In the genomic region with DNA sequence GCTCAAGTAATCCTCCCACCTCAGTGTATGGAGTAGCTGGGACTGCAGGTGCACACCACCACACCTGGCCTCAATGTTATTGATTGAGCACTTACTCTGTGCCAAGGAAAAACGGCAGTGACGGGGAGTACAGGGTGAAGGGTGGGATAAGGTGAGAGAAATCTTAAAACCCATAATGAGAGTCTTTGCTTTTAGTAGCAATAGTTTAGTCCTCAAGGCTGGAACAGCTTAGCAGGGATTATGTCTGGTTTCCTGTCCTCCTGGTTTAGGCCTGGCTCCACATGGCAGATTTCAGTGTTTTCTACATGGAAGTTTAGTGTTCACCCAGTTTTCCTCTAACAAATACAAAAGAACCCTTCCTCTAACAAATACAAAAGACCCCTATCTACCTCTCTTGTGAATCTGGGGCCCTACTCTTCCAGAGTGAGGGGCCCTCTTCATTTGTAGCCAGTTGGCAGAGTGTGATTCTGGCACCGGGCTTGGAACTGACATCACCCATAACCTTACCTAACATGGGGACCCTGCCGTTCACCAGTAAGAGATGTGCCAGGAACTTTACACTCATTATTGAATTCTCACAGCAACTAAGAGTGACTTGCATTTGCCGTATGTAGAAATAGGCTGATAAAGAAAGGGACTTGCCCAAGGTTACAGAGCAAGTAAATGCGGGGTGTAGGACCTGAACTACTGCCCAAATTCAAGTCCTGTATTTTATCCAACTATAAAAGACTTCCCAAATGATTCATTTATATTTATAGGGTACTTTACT, we compare ENCODE assay signal across 20 cellular contexts. TPM values are rescaled to one million over a fixed set of nuclear protein-coding genes. Genes with fewer than 3 reads are reported as not detected.
A peak's percentile ranks its signal among the peaks of the same experiment; 100 is the strongest.
DNase-seq lines count a peak whose midpoint lies in the region; ATAC-seq, FAIRE-seq and TF ChIP-seq lines count a peak whose summit lies in the region.
"Had no signal": no experiment of that assay in that cellular context is flagged by ENCODE, and none has a peak within 500 bp of the region (broad histone marks: within the 10 kb centered on the region; RNA-seq: fewer than 3 reads in every experiment).

No MANE protein-coding gene starts in this region.

- intact Hi-C loops in CD8-positive, alpha-beta T cell (cut with DNase I, micrococcal nuclease): no loop called here

- no peak overlapping the region for H3K4me3 ChIP-seq in CD8-positive, alpha-beta T cell (ENCODE audit: low read depth, low read length)
- H3K4me3 ChIP-seq in astrocyte (ENCODE audit: insufficient read depth, low read depth, low read length): no peak overlapping the region
- H3K4me3 ChIP-seq: GM23338, SJSA1 had no signal

- H3K27ac ChIP-seq in CD8-positive, alpha-beta T cell (ENCODE audit: low read depth, low read length): no peak overlapping the region
- H3K27ac ChIP-seq in astrocyte (ENCODE audit: low read depth, low read length): no peak overlapping the region
- H3K27ac ChIP-seq: RWPE1, SJSA1 had no signal

- H3K4me1 ChIP-seq in CD8-positive, alpha-beta T cell (ENCODE audit: insufficient read depth, low read length): peaks cover 3% of the 10 kb centered on the region
- H3K4me1 ChIP-seq in astrocyte (ENCODE audit: insufficient read depth, low read length): no peaks in the 10 kb centered on the region
- H3K4me1 ChIP-seq: SJSA1 had no signal

- no peaks in the 10 kb centered on the region for H4K20me1 ChIP-seq in astrocyte (ENCODE audit: insufficient read depth, low read length)

- DNase-seq in CD8-positive, alpha-beta T cell: no peak
- DNase-seq in NCI-H446 treated with DMSO at 0.1 percent for 48 hours (lab: John Stamatoyannopoulos, UW): peak; percentile 19
- no peak for DNase-seq in astrocyte (ENCODE audit: low read depth)
- DNase-seq in naive B cell: no peak
- DNase-seq in Ammon's horn (ENCODE audit: low spot score): no peak
- no peak for DNase-seq in activated CD4-positive, alpha-beta T cell treated with anti-CD3 and anti-CD28 coated beads, Interleukin-2, amount 50 U/mL, for 48 hours
- DNase-seq in Kasumi-1 (lab: John Stamatoyannopoulos, UW): no peak
- DNase-seq: ACHN; AML-193; CD4-positive, alpha-beta memory T cell; DND-41; NCI-H187; NCI-H226; NCI-H526; OCI-M1 had no signal

- TF ChIP-seq CTCF in CD8-positive, alpha-beta T cell (IDR thresholded peaks at IDR 0.05): no peak
- no peak for TF ChIP-seq CTCF in astrocyte (IDR thresholded peaks at IDR 0.05; ENCODE audit: insufficient read depth, low read depth, low read length)

- no peak for ATAC-seq in CD8-positive, alpha-beta T cell
- no peak for ATAC-seq in naive B cell (ENCODE audit: low read depth in 2 of 2)
- no peak for ATAC-seq in HG03439 (IDR thresholded peaks at IDR 0.05; ENCODE audit: unreplicated experiment)
- ATAC-seq: GM23338 had no signal

- H3K4me1 Mint-ChIP-seq in CD8-positive, alpha-beta T cell (ENCODE audit: low read depth): peaks cover 15% of the 10 kb centered on the region
- peaks cover 13% of the 10 kb centered on the region for H3K4me1 Mint-ChIP-seq in astrocyte (ENCODE audit: low read depth, unreplicated experiment)
- H3K4me1 Mint-ChIP-seq in naive B cell: peaks cover 26 to 39% (median 35%) of the 10 kb centered on the region in 3 donors

- H3K27ac Mint-ChIP-seq in CD8-positive, alpha-beta T cell: peak overlapping the region; percentile 35
- H3K27ac Mint-ChIP-seq in astrocyte (ENCODE audit: unreplicated experiment) (peak overlapping the region; percentile 37), naive B cell (peak overlapping the region in 5 of 6 donors; percentile 55 to 91 (median 71))
- H3K27ac Mint-ChIP-seq: GM23338 had no signal

- peaks cover 31% of the 10 kb centered on the region for H3K36me3 Mint-ChIP-seq in CD8-positive, alpha-beta T cell
- peaks cover 23% of the 10 kb centered on the region for H3K36me3 Mint-ChIP-seq in astrocyte (ENCODE audit: low read depth, unreplicated experiment)
- H3K36me3 Mint-ChIP-seq in naive B cell: peaks cover 6 to 8% of the 10 kb centered on the region in 2 donors

- no peaks in the 10 kb centered on the region for H3K27me3 ChIP-seq in CD8-positive, alpha-beta T cell (ENCODE audit: insufficient read depth, low read length)
- no peaks in the 10 kb centered on the region for H3K27me3 ChIP-seq in astrocyte (ENCODE audit: insufficient read depth, low read length)
- H3K27me3 ChIP-seq: SJSA1 had no signal

- no peak overlapping the region for H2AFZ ChIP-seq in astrocyte (ENCODE audit: low read depth, low read length)
- H2AFZ ChIP-seq: GM23338 had no signal

- CTCF ChIA-PET in CD8-positive, alpha-beta T cell (lab: Charles Lee): no interaction called here

- no peaks in the 10 kb centered on the region for H3K9me3 Mint-ChIP-seq in CD8-positive, alpha-beta T cell
- H3K9me3 Mint-ChIP-seq in astrocyte (ENCODE audit: unreplicated experiment) (peaks cover 2% of the 10 kb centered on the region), naive B cell (peaks cover 0 to 4% (median 0%) of the 10 kb centered on the region in 7 donors)
- H3K9me3 Mint-ChIP-seq: GM23338 had no signal

- FAIRE-seq in astrocyte (lab: Jason Lieb, UNC): no peak
- FAIRE-seq: G401.6 had no signal

- no peak overlapping the region for H3K9ac ChIP-seq in astrocyte (ENCODE audit: low read length)

- H3K4me3 Mint-ChIP-seq in CD8-positive, alpha-beta T cell: no peak overlapping the region
- H3K4me3 Mint-ChIP-seq in astrocyte (ENCODE audit: unreplicated experiment): no peak overlapping the region
- no peak overlapping the region for H3K4me3 Mint-ChIP-seq in naive B cell
- H3K4me3 Mint-ChIP-seq: CD4-positive, alpha-beta memory T cell; GM23338 had no signal

- H3K27me3 Mint-ChIP-seq in CD8-positive, alpha-beta T cell (ENCODE audit: low read depth): no peaks in the 10 kb centered on the region
- H3K27me3 Mint-ChIP-seq in astrocyte (ENCODE audit: low read depth, unreplicated experiment): peaks cover 2% of the 10 kb centered on the region
- no peaks in the 10 kb centered on the region for H3K27me3 Mint-ChIP-seq in naive B cell

- no peaks in the 10 kb centered on the region for H3K36me3 ChIP-seq in CD8-positive, alpha-beta T cell (ENCODE audit: insufficient read depth, low read length)
- H3K36me3 ChIP-seq in astrocyte (ENCODE audit: insufficient read depth, low read length): peaks cover 19% of the 10 kb centered on the region

- no peak overlapping the region for H3K4me2 ChIP-seq in astrocyte (ENCODE audit: low read length)
- H3K4me2 ChIP-seq: GM23338 had no signal

- H3K79me2 ChIP-seq in astrocyte (ENCODE audit: insufficient read depth, low read length): peaks cover 12% of the 10 kb centered on the region

- H3K9me3 ChIP-seq in CD8-positive, alpha-beta T cell (ENCODE audit: low read length): no peaks in the 10 kb centered on the region
- H3K9me3 ChIP-seq in astrocyte (ENCODE audit: insufficient read depth, low read depth, low read length): peaks cover 16% of the 10 kb centered on the region

- POLR2A ChIA-PET in CD8-positive, alpha-beta T cell (lab: Charles Lee): no interaction called here

RNA-seq across cellular contexts. Expression of gene ZNF691, which starts 6.9 kb away (rescaled TPM):
- 1 to 10 TPM; 1.1 to 1.3 TPM for total RNA-seq in CD8-positive, alpha-beta T cell
- 5.8 and 6.3 TPM in 2 replicates for total RNA-seq in astrocyte
- 10 to 100 TPM in 2 of 6 donors, 1 to 10 TPM in 3, not detected in 1; 6.2 to 13.4 (median 9.4) TPM for polyA plus RNA-seq in naive B cell (ENCODE audit: low read depth in 6 of 6)

RNA-seq across cellular contexts. Expression of gene SVBP, which starts 36.1 kb away (rescaled TPM):
- 10 to 100 TPM; 17.6 to 18.3 TPM for total RNA-seq in CD8-positive, alpha-beta T cell
- total RNA-seq in astrocyte: 19.7 and 28.1 TPM in 2 replicates
- polyA plus RNA-seq in naive B cell (ENCODE audit: low read depth in 6 of 6): 10 to 100 TPM; 51.0 to 73.2 (median 65.8) TPM

RNA-seq across cellular contexts. Expression of gene ERMAP, which starts 36.4 kb away (rescaled TPM):
- 1 to 10 TPM; 3.0 to 3.3 TPM for total RNA-seq in CD8-positive, alpha-beta T cell
- 8.9 and 9.2 TPM in 2 replicates for total RNA-seq in astrocyte
- polyA plus RNA-seq in naive B cell (ENCODE audit: low read depth in 6 of 6): 1 to 10 TPM in 5 of 6 donors, not detected in 1; 2.2 to 3.7 (median 2.6) TPM
